ENCODE assay signal across 8 cellular contexts in the genomic region with DNA sequence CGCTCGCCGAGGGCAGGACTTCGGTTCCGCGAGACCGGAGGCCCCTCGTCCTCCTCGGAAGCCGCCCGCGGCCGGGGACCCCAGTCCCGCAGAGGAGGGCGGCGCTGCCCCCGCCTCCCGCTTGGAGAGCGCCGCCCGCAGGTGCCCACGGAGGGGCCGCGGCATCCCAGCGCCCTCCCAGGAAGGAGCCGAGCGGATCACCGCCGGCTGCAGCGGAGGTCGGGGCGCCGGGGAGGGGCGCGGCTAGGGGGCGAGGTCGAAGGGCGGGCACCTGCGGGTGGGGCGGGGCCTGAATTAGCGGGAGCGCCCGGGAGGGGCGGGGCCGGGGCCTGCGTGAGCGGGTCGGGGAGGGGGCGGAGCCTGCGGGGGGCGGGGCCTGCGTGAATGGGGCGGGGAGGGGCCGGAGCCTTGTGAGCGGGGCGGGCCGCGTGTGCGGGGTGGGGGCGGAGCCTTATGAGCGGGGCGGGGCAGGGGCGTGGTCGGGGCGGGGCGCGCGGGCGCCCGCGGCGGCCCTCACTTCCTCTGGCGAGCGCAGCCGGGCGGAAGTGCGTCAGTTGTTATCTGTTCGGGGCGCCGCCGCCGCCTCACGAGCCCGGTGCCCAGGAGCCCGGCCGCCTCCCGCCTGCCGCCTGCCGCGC. TPM values are rescaled to one million over a fixed set of nuclear protein-coding genes. Genes with fewer than 3 reads are reported as not detected.
A peak's percentile ranks its signal among the peaks of the same experiment; 100 is the strongest.
DNase-seq lines count a peak whose midpoint lies in the region; ATAC-seq and TF ChIP-seq lines count a peak whose summit lies in the region.

A gene (plus strand): TSS at position 550 of the 638 bp plus-strand sequence.

- BruUV-seq in Calu3 (replicated peaks; lab: Mats Ljungman, UMichigan) (no TSS peak), PC-9 (replicated peaks; lab: Mats Ljungman, UMichigan) (no TSS peak)

- H3K36me3 ChIP-seq in PC-9 (ENCODE audit: low read depth) = no peaks in the 10 kb centered on the region
- H3K36me3 ChIP-seq in muscle layer of colon (ENCODE audit: insufficient read depth, low read length) = no peaks in the 10 kb centered on the region

- H3K4me3 Mint-ChIP-seq in Calu3 (ENCODE audit: low read depth, unreplicated experiment) = peak within 1 kb of the TSS; percentile 76
- H3K4me3 Mint-ChIP-seq in activated T-cell treated with anti-CD3 and anti-CD28 coated beads, Interleukin-2, amount 50 U/mL, for 24 hours = peak within 1 kb of the TSS; percentile 87

- H3K9me3 ChIP-seq in PC-9 (ENCODE audit: insufficient read depth, low read depth) (no peaks in the 10 kb centered on the region), muscle layer of colon (ENCODE audit: low read length) (no peaks in the 10 kb centered on the region)

- H2AFZ ChIP-seq in PC-9 = peak within 1 kb of the TSS; percentile 68; the same call in 1 of the 2 replicates

- H4K20me1 ChIP-seq in PC-9 (ENCODE audit: insufficient read depth) = peaks cover 40% of the 10 kb centered on the region

- peaks cover 47% of the 10 kb centered on the region for H3K27me3 Mint-ChIP-seq in Calu3 (ENCODE audit: unreplicated experiment)
- H3K27me3 Mint-ChIP-seq in activated T-cell treated with anti-CD3 and anti-CD28 coated beads, Interleukin-2, amount 50 U/mL, for 24 hours = no peaks in the 10 kb centered on the region

- peaks cover 40% of the 10 kb centered on the region for H3K79me2 ChIP-seq in PC-9 (ENCODE audit: low read depth)

- DNase-seq in Calu3 (peak; percentile 93), PC-9 (peak; percentile 61 to 77)
- DNase-seq in Jurkat, Clone E6-1 (ENCODE audit: low read depth, low spot score) = peak; percentile 77
- peak; percentile 93 for DNase-seq in activated T-cell treated with anti-CD3 and anti-CD28 coated beads, Interleukin-2, amount 50 U/mL, for 24 hours
- DNase-seq in stimulated activated CD8-positive, alpha-beta memory T cell treated with anti-CD3 and anti-CD28 coated beads, Interleukin-4, amount 100 ng/mL, for 4 hours (ENCODE audit: low read depth in 2 of 2, low spot score in 1 of 2) = peak; percentile 79 to 88

- H3K9ac ChIP-seq in muscle layer of colon (ENCODE audit: low read length) = peak within 1 kb of the TSS; percentile 49

- ATAC-seq in GM21576 (IDR thresholded peaks at IDR 0.05; ENCODE audit: unreplicated experiment) (peak; percentile 50), esophagus mucosa (peak; percentile 90)

- H3K27me3 ChIP-seq in PC-9 (ENCODE audit: insufficient read depth, low read depth) (peaks cover 43% of the 10 kb centered on the region), muscle layer of colon (ENCODE audit: control insufficient read depth in 1 of 2, insufficient read depth in 2 of 2, low read length in 2 of 2) (no peaks in the 10 kb centered on the region)

- H3K4me1 Mint-ChIP-seq in Calu3 (ENCODE audit: low read depth, unreplicated experiment) = peaks cover 52% of the 10 kb centered on the region
- H3K4me1 Mint-ChIP-seq in activated T-cell treated with anti-CD3 and anti-CD28 coated beads, Interleukin-2, amount 50 U/mL, for 24 hours (ENCODE audit: low read depth) = peaks cover 68% of the 10 kb centered on the region

- POLR2A ChIA-PET in PC-9 (lab: Charles Lee; ENCODE audit: unreplicated experiment) = no interaction called here

- H3F3A ChIP-seq in PC-9 (ENCODE audit: insufficient read depth, low read depth) = peaks cover 8% of the 10 kb centered on the region

- intact Hi-C loops in Calu3 (cut with micrococcal nuclease; ENCODE audit: unreplicated experiment) = no loop called here
- intact Hi-C loops in PC-9 (cut with micrococcal nuclease; ENCODE audit: unreplicated experiment) = loop anchor here (2.0 kb wide), 1 partner anchor 43 kb away; no protein-coding TSS in a partner anchor

- H3K27ac Mint-ChIP-seq in Calu3 (ENCODE audit: unreplicated experiment) = peak within 1 kb of the TSS; percentile 68
- peak within 1 kb of the TSS; percentile 84 for H3K27ac Mint-ChIP-seq in activated T-cell treated with anti-CD3 and anti-CD28 coated beads, Interleukin-2, amount 50 U/mL, for 24 hours

- H3K4me1 ChIP-seq in PC-9 (replicated peaks; ENCODE audit: insufficient read depth) = peaks cover 38% of the 10 kb centered on the region
- H3K4me1 ChIP-seq in muscle layer of colon (ENCODE audit: insufficient read depth, low read length) = peaks cover 38% of the 10 kb centered on the region

- no peaks in the 10 kb centered on the region for H3K9me3 Mint-ChIP-seq in Calu3 (ENCODE audit: low read depth, unreplicated experiment)
- no peaks in the 10 kb centered on the region for H3K9me3 Mint-ChIP-seq in activated T-cell treated with anti-CD3 and anti-CD28 coated beads, Interleukin-2, amount 50 U/mL, for 24 hours

- TF ChIP-seq CTCF in Calu3 (IDR thresholded peaks at IDR 0.05; ENCODE audit: unreplicated experiment) (no peak), PC-9 (conservative IDR thresholded peaks at IDR 0.05) (no peak)

- peak within 1 kb of the TSS; percentile 97 for H3K4me2 ChIP-seq in PC-9

- H3K36me3 Mint-ChIP-seq in Calu3 (ENCODE audit: insufficient read depth, unreplicated experiment) = peaks cover 47% of the 10 kb centered on the region
- H3K36me3 Mint-ChIP-seq in activated T-cell treated with anti-CD3 and anti-CD28 coated beads, Interleukin-2, amount 50 U/mL, for 24 hours (ENCODE audit: low read depth) = peaks cover 24% of the 10 kb centered on the region

- CTCF ChIA-PET in Calu3 (lab: Charles Lee) (no interaction called here), PC-9 (lab: Charles Lee) (no interaction called here)

- H3K27ac ChIP-seq in PC-9 (no peak within 1 kb of the TSS), muscle layer of colon (ENCODE audit: low read depth, low read length) (peak within 1 kb of the TSS; percentile 58)

- peak within 1 kb of the TSS; percentile 53 for H3K4me3 ChIP-seq in Jurkat, Clone E6-1 (ENCODE audit: low read length)
- H3K4me3 ChIP-seq in PC-9 (peak within 1 kb of the TSS; percentile 81), muscle layer of colon (ENCODE audit: low read depth in 1 of 2, low read length in 2 of 2) (peak within 1 kb of the TSS; percentile 70 to 83)

- H3K9me2 ChIP-seq in PC-9 (ENCODE audit: insufficient read depth) = no peaks in the 10 kb centered on the region

RNA-seq across cellular contexts. Expression of the gene that starts here (rescaled TPM):
- 118 and 119 TPM in 2 replicates for total RNA-seq in Calu3 (2022)
- 120 TPM for polyA plus RNA-seq in Jurkat, Clone E6-1 (2012; ENCODE audit: insufficient read depth, insufficient read length)
- total RNA-seq in PC-9 (2021) = 59.5 and 76.1 TPM in 2 replicates
- total RNA-seq in esophagus mucosa = 26.1 TPM
